ENCODE assay signal across 8 cellular contexts in the genomic region with DNA sequence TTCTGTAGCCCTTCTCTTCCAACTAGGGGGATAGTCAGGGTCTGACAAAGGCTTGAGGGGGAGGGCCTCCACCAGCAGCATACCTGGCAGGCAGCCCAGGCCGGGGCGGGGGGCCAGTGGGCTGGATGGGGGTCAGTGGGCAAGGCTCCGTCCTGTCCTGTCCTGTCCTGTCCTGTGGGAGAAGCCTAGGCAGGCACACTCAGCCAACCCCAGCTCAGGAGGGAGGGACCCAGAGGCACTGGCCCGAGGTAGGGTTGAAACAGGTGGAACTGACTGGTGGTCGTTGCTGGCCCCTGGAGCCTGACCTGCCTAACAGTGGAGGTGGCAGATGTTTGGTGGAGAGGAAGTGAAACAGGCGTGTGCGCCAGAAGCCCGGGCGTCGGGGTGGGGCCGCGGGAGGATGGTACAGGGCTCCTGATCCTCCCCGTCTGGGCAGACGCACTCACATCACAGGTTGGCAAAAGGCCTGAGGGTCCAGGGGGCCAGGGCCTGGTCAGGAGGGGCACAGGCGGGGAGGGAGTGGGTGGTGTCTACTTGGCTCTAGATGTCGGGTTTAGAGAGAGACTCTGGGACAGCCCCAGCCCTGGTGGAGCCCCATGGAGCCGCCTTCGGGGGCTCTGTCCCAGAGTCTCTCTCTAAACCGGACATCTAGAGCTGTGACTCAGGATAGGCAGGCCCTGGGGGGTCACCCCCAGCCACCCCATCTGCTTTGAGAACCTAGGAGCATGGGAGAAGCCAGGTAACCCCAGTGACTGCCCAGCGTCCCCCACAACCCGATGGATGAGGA. TPM values are rescaled to one million over a fixed set of nuclear protein-coding genes. Genes with fewer than 3 reads are reported as not detected.
A peak's percentile ranks its signal among the peaks of the same experiment; 100 is the strongest.
DNase-seq lines count a peak whose midpoint lies in the region; ATAC-seq and TF ChIP-seq lines count a peak whose summit lies in the region.

No MANE protein-coding gene starts in this region.

- POLR2A ChIA-PET in HEK293 (lab: Yijun Ruan, JAX): no interaction called here

- intact Hi-C loops in sigmoid colon (cut with DNase I): no loop called here

- H3K4me1 Mint-ChIP-seq in immature natural killer cell: peaks cover 46 to 60% of the 10 kb centered on the region in 2 donors

- H3K36me3 Mint-ChIP-seq in immature natural killer cell: no peaks in the 10 kb centered on the region

- 24 to 38% methylated on average over 21 of the region's 21 CpGs for WGBS in sigmoid colon, 2 donors

- CTCF ChIA-PET in HEK293 (lab: Yijun Ruan, JAX): interaction anchor here (1.6 kb wide), 1 partner anchor 24 kb away, joined by 7 read pairs; no protein-coding TSS in a partner anchor

- H3K9me3 Mint-ChIP-seq in immature natural killer cell: no peaks in the 10 kb centered on the region

- H3K36me3 ChIP-seq in HEK293 (ENCODE audit: control insufficient read depth in 2 of 2, insufficient read depth in 1 of 2, low read length in 2 of 2) (no peaks in the 10 kb centered on the region), sigmoid colon (no peaks in the 10 kb centered on the region)

- peak; percentile 62 for ATAC-seq in GM18909 (IDR thresholded peaks at IDR 0.05; ENCODE audit: poor library complexity, unreplicated experiment)

- peak overlapping the region; percentile 64 to 86 (median 83) for H3K4me3 Mint-ChIP-seq in immature natural killer cell

- H3K27me3 ChIP-seq in sigmoid colon: no peaks in the 10 kb centered on the region

- TF ChIP-seq EP300 in sigmoid colon (IDR thresholded peaks at IDR 0.05): no peak

- no peak for TF ChIP-seq POLR2A in sigmoid colon (IDR thresholded peaks at IDR 0.05)

- H3K27ac Mint-ChIP-seq in immature natural killer cell: peak overlapping the region; percentile 79 to 94 (median 90)

- DNase-seq in RPMI8226 (peak; percentile 93), immature natural killer cell (peak in 2 of 3 donors; percentile 37 to 40), NCI-H82 (lab: John Stamatoyannopoulos, UW) (no peak), sigmoid colon (no peak), DMS153 (lab: John Stamatoyannopoulos, UW) (no peak)
- no peak for DNase-seq in stimulated activated CD4-positive, alpha-beta T cell treated with anti-CD3 and anti-CD28 coated beads, Interleukin-4, amount 100 ng/mL, for 24 hours

- H3K4me1 ChIP-seq in HEK293 (ENCODE audit: control insufficient read depth, insufficient read depth, low read length) (peaks cover 9% of the 10 kb centered on the region), sigmoid colon (peaks cover 0 to 25% (median 24%) of the 10 kb centered on the region in 4 donors)

- TF ChIP-seq CTCF in HEK293 (tag by site-specific recombination; IDR thresholded peaks at IDR 0.05) (no peak), sigmoid colon (IDR thresholded peaks at IDR 0.05) (no peak)

- H3K27me3 Mint-ChIP-seq in immature natural killer cell (ENCODE audit: low read depth in 3 of 3): peaks cover 4 to 9% (median 4%) of the 10 kb centered on the region in 3 donors

- H3K27ac ChIP-seq in HEK293 (ENCODE audit: extremely low read depth, low read depth, low read length) (no peak overlapping the region), sigmoid colon (no peak overlapping the region)

- no peaks in the 10 kb centered on the region for H3K9me3 ChIP-seq in HEK293 (ENCODE audit: control insufficient read depth, insufficient read depth, low read depth, low read length)
- no peaks in the 10 kb centered on the region for H3K9me3 ChIP-seq in sigmoid colon

- H3K4me3 ChIP-seq in HEK293 (ENCODE audit: low read depth, low read length): no peak overlapping the region
- no peak overlapping the region for H3K4me3 ChIP-seq in sigmoid colon

TF ChIP-seq in HEK293, 187 proteins besides CTCF, POLR2A, EP300 and RAD21 (continues in another document):
- TF ChIP-seq GLIS1 (tag by site-specific recombination; IDR thresholded peaks at IDR 0.05) (peak; percentile 78), ZNF514 (tag by site-specific recombination; IDR thresholded peaks at IDR 0.05) (no peak), ZFP41 (tag by site-specific recombination; IDR thresholded peaks at IDR 0.05; ENCODE audit: borderline replicate concordance) (no peak), KLF1 (tag by site-specific recombination; IDR thresholded peaks at IDR 0.05) (0 out of 2 replicates have a peak, but pooled peaks have one; percentile 27), ZNF221 (tag by site-specific recombination; IDR thresholded peaks at IDR 0.05; ENCODE audit: borderline replicate concordance) (no peak), ZSCAN16 (tag by site-specific recombination; IDR thresholded peaks at IDR 0.05) (no peak), ZNF561 (tag by site-specific recombination; IDR thresholded peaks at IDR 0.05; ENCODE audit: borderline replicate concordance) (no peak), GLIS2 (tag by site-specific recombination; IDR thresholded peaks at IDR 0.05) (0 out of 2 replicates have a peak, but pooled peaks have one; percentile 18), ZNF132 (tag by site-specific recombination; IDR thresholded peaks at IDR 0.05; ENCODE audit: borderline replicate concordance) (no peak), ZIC2 (tag by site-specific recombination; IDR thresholded peaks at IDR 0.05) (no peak), HOXC10 (CRISPR knock-in tag; IDR thresholded peaks at IDR 0.05) (no peak), ZNF600 (tag by site-specific recombination; IDR thresholded peaks at IDR 0.05) (no peak), MEIS1 (CRISPR knock-in tag; IDR thresholded peaks at IDR 0.05; ENCODE audit: borderline replicate concordance) (no peak), KLF8 (tag by site-specific recombination; IDR thresholded peaks at IDR 0.05) (no peak), RBAK (tag by site-specific recombination; IDR thresholded peaks at IDR 0.05) (no peak), ZNF211 (tag by site-specific recombination; IDR thresholded peaks at IDR 0.05; ENCODE audit: low read depth) (no peak)
- TF ChIP-seq, protein P1, sequence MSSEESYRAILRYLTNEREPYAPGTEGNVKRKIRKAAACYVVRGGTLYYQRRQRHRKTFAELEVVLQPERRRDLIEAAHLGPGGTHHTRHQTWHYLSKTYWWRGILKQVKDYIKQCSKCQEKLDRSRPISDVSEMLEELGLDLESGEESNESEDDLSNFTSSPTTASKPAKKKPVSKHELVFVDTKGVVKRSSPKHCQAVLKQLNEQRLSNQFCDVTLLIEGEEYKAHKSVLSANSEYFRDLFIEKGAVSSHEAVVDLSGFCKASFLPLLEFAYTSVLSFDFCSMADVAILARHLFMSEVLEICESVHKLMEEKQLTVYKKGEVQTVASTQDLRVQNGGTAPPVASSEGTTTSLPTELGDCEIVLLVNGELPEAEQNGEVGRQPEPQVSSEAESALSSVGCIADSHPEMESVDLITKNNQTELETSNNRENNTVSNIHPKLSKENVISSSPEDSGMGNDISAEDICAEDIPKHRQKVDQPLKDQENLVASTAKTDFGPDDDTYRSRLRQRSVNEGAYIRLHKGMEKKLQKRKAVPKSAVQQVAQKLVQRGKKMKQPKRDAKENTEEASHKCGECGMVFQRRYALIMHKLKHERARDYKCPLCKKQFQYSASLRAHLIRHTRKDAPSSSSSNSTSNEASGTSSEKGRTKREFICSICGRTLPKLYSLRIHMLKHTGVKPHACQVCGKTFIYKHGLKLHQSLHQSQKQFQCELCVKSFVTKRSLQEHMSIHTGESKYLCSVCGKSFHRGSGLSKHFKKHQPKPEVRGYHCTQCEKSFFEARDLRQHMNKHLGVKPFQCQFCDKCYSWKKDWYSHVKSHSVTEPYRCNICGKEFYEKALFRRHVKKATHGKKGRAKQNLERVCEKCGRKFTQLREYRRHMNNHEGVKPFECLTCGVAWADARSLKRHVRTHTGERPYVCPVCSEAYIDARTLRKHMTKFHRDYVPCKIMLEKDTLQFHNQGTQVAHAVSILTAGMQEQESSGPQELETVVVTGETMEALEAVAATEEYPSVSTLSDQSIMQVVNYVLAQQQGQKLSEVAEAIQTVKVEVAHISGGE (tag by site-specific recombination; conservative IDR thresholded peaks at IDR 0.05; ENCODE audit: low read depth): no peak
- TF ChIP-seq, protein P2, sequence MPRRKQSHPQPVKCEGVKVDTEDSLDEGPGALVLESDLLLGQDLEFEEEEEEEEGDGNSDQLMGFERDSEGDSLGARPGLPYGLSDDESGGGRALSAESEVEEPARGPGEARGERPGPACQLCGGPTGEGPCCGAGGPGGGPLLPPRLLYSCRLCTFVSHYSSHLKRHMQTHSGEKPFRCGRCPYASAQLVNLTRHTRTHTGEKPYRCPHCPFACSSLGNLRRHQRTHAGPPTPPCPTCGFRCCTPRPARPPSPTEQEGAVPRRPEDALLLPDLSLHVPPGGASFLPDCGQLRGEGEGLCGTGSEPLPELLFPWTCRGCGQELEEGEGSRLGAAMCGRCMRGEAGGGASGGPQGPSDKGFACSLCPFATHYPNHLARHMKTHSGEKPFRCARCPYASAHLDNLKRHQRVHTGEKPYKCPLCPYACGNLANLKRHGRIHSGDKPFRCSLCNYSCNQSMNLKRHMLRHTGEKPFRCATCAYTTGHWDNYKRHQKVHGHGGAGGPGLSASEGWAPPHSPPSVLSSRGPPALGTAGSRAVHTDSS (tag by site-specific recombination; IDR thresholded peaks at IDR 0.05): no peak
- TF ChIP-seq, protein P3, sequence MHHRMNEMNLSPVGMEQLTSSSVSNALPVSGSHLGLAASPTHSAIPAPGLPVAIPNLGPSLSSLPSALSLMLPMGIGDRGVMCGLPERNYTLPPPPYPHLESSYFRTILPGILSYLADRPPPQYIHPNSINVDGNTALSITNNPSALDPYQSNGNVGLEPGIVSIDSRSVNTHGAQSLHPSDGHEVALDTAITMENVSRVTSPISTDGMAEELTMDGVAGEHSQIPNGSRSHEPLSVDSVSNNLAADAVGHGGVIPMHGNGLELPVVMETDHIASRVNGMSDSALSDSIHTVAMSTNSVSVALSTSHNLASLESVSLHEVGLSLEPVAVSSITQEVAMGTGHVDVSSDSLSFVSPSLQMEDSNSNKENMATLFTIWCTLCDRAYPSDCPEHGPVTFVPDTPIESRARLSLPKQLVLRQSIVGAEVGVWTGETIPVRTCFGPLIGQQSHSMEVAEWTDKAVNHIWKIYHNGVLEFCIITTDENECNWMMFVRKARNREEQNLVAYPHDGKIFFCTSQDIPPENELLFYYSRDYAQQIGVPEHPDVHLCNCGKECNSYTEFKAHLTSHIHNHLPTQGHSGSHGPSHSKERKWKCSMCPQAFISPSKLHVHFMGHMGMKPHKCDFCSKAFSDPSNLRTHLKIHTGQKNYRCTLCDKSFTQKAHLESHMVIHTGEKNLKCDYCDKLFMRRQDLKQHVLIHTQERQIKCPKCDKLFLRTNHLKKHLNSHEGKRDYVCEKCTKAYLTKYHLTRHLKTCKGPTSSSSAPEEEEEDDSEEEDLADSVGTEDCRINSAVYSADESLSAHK (tag by site-specific recombination; IDR thresholded peaks at IDR 0.05): no peak

RNA-seq across cellular contexts. Expression of a gene that starts 32.5 kb away (rescaled TPM):
- polyA plus RNA-seq in immature natural killer cell: 10 to 100 TPM in 1 of 3 donors, 1 to 10 TPM in 2; 3.5 to 23.0 (median 4.1) TPM
- 10 to 100 TPM; 11.6 to 46.2 (median 18.4) TPM for total RNA-seq in sigmoid colon
- polyA plus RNA-seq in sigmoid colon: 10 to 100 TPM; 22.8 to 57.2 (median 28.9) TPM

RNA-seq across cellular contexts. Expression of a gene that starts 50.3 kb away (rescaled TPM):
- 1 to 10 TPM in 2 of 3 donors, under 1 TPM in 1; 0.24 to 1.6 (median 1.2) TPM for polyA plus RNA-seq in immature natural killer cell
- 1 to 10 TPM in 2 of 4 donors, under 1 TPM in 2; 0.81 to 2.5 (median 1.5) TPM for total RNA-seq in sigmoid colon
- 1 to 10 TPM in 1 of 3 donors, under 1 TPM in 2; 0.23 to 5.0 (median 0.60) TPM for polyA plus RNA-seq in sigmoid colon

Comparison
In these comparisons a context has a peak if more than half of its experiments do, and no peak if none do; other contexts are left out.
1. DNase-seq: peak in RPMI8226 (single experiment) and immature natural killer cell (2 of 3); none in NCI-H82 (single experiment), sigmoid colon (single experiment), stimulated activated CD4-positive, alpha-beta T cell treated with anti-CD3 and anti-CD28 coated beads, Interleukin-4, amount 100 ng/mL, for 24 hours (single experiment) and DMS153 (single experiment).